ENCODE assay signal across 11 cellular contexts in the genomic region with DNA sequence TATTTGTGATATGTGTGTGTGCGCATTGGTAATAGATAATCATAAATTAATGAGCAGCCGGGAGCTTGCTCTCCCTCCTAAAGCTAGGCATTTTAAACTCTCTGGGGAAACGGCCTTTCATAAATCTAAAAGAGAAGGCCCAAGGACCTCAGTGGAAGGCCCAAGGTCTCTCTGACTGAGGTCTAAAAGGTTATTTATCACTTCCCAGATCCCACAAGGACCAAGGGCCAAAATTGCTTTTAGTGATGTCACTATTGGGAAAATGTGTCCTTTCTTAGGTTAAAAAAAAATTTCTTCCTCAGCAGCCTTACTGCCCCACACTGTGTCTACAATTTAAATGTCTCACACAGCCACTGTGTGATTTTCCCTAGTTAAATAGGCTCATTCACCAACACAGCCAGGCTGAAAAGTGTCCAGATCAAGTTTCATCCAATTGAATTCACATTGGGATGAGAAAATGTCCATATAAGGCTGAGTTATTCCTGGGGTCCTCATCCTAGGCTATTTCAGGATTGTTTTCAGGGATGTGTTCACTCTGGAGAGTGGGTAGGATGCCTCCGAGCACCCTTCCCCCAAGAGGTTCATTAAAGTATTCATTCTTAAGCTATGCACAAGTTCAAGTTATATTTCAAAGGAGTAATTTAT. TPM values are rescaled to one million over a fixed set of nuclear protein-coding genes. Genes with fewer than 3 reads are reported as not detected.
DNase-seq lines count a peak whose midpoint lies in the region; ATAC-seq, FAIRE-seq and TF ChIP-seq lines count a peak whose summit lies in the region.
"Had no signal": no experiment of that assay in that cellular context is flagged by ENCODE, and none has a peak within 500 bp of the region (broad histone marks: within the 10 kb centered on the region; RNA-seq: fewer than 3 reads in every experiment).

No MANE protein-coding gene starts in this region.

- H3K36me3 ChIP-seq in GM23338 (ENCODE audit: insufficient read depth) (no peaks in the 10 kb centered on the region), SJCRH30 (no peaks in the 10 kb centered on the region)
- H3K36me3 ChIP-seq: neutrophil had no signal

- no peaks in the 10 kb centered on the region for H4K20me1 ChIP-seq in GM23338 (replicated peaks; ENCODE audit: insufficient read depth)

- no peaks in the 10 kb centered on the region for H3K79me2 ChIP-seq in GM23338 (replicated peaks; ENCODE audit: insufficient read depth)

- no peak overlapping the region for H3K4me3 ChIP-seq in GM23338
- H3K4me3 ChIP-seq in SJCRH30, result no peak overlapping the region

- DNase-seq in GM23338 (ENCODE audit: low spot score) (no peak), SJCRH30 (peak; percentile 38 to 83), glutamatergic neuron (no peak), sciatic nerve (ENCODE audit: low spot score) (no peak), GM10248 (ENCODE audit: extremely low spot score) (no peak), D721Med (ENCODE audit: insufficient read length, low spot score) (no peak), HT-29 (ENCODE audit: low spot score) (no peak)

- ATAC-seq in GM23338 (peak; percentile 14; the same call in 2 of the 3 replicates), sciatic nerve (peak; percentile 18), HG03025 (IDR thresholded peaks at IDR 0.05; ENCODE audit: low FRiP score, unreplicated experiment) (no peak)
- ATAC-seq: Panc1 had no signal

- intact Hi-C loops in sciatic nerve (cut with DNase I), result loop anchor here (10.0 kb wide), 1 partner anchor 59 kb away; the partner anchor contains the start of gene CNN3

- H3K27me3 Mint-ChIP-seq in GM23338 (ENCODE audit: insufficient read depth, low read depth, poor library complexity) (peaks cover 2% of the 10 kb centered on the region), glutamatergic neuron (ENCODE audit: unreplicated experiment) (peaks cover 2% of the 10 kb centered on the region)

- TF ChIP-seq CTCF in GM23338 (conservative IDR thresholded peaks at IDR 0.05; ENCODE audit: low read depth in 2 of 2), result no peak
- no peak for TF ChIP-seq CTCF in glutamatergic neuron (IDR thresholded peaks at IDR 0.05; ENCODE audit: partially characterized antibody, unreplicated experiment)
- TF ChIP-seq CTCF in GM10248 (IDR thresholded peaks at IDR 0.05; ENCODE audit: control extremely low read depth, extremely low read depth, low read depth, missing control alignments), result no peak
- no peak for TF ChIP-seq CTCF in D721Med (IDR thresholded peaks at IDR 0.05; ENCODE audit: insufficient read depth, missing control alignments)

- peak overlapping the region; percentile 42 for H3K4me2 ChIP-seq in GM23338

- POLR2A ChIA-PET in GM10248 (lab: Yijun Ruan, JAX), result no interaction called here

- CTCF ChIA-PET in GM10248 (lab: Yijun Ruan, JAX), result interaction anchor here (5.6 kb wide), 1 partner anchor 12 kb away, joined by 50 read pairs; no protein-coding TSS in a partner anchor

- peaks cover 6% of the 10 kb centered on the region; the same call in 1 of the 2 replicates for H3K9me2 ChIP-seq in GM23338 (ENCODE audit: insufficient read depth)

- no peak for FAIRE-seq in D721Med (lab: Jason Lieb, UNC)

- H3K9me3 Mint-ChIP-seq in GM23338 (no peaks in the 10 kb centered on the region), glutamatergic neuron (ENCODE audit: unreplicated experiment) (peaks cover 1% of the 10 kb centered on the region)

- no peaks in the 10 kb centered on the region for H3K27me3 ChIP-seq in GM23338 (ENCODE audit: insufficient read depth)
- H3K27me3 ChIP-seq in SJCRH30, result no peaks in the 10 kb centered on the region
- H3K27me3 ChIP-seq: neutrophil had no signal

- no peaks in the 10 kb centered on the region for H3K9me3 ChIP-seq in SJCRH30 (replicated peaks)
- H3K9me3 ChIP-seq: neutrophil had no signal

- peaks cover 47% of the 10 kb centered on the region for H3K4me1 ChIP-seq in GM23338 (ENCODE audit: insufficient read depth)
- H3K4me1 ChIP-seq in SJCRH30, result peaks cover 40% of the 10 kb centered on the region

- no peaks in the 10 kb centered on the region for H3F3A ChIP-seq in GM23338 (replicated peaks; ENCODE audit: low read depth)

- H3K4me1 Mint-ChIP-seq in GM23338 (peaks cover 63% of the 10 kb centered on the region), glutamatergic neuron (ENCODE audit: low read depth, unreplicated experiment) (peaks cover 39% of the 10 kb centered on the region)

- H3K36me3 Mint-ChIP-seq in GM23338 (ENCODE audit: low read depth) (no peaks in the 10 kb centered on the region), glutamatergic neuron (ENCODE audit: unreplicated experiment) (no peaks in the 10 kb centered on the region)

- H3K4me3 Mint-ChIP-seq in GM23338, result no peak overlapping the region
- H3K4me3 Mint-ChIP-seq in glutamatergic neuron (ENCODE audit: unreplicated experiment), result peak overlapping the region; percentile 70

- no peak overlapping the region for H2AFZ ChIP-seq in GM23338

- H3K27ac ChIP-seq in GM23338 (ENCODE audit: low read depth) (peak overlapping the region; percentile 50), SJCRH30 (peak overlapping the region; percentile 55)
- H3K27ac ChIP-seq: neutrophil had no signal

- H3K27ac Mint-ChIP-seq in GM23338 (peak overlapping the region; percentile 42), glutamatergic neuron (ENCODE audit: unreplicated experiment) (peak overlapping the region; percentile 86)

TF ChIP-seq in GM23338, 12 proteins besides CTCF, POLR2A, EP300 and RAD21 (continues in another document):
- no peak for TF ChIP-seq NANOG (IDR thresholded peaks at IDR 0.05; ENCODE audit: borderline replicate concordance)
- TF ChIP-seq, protein P1, sequence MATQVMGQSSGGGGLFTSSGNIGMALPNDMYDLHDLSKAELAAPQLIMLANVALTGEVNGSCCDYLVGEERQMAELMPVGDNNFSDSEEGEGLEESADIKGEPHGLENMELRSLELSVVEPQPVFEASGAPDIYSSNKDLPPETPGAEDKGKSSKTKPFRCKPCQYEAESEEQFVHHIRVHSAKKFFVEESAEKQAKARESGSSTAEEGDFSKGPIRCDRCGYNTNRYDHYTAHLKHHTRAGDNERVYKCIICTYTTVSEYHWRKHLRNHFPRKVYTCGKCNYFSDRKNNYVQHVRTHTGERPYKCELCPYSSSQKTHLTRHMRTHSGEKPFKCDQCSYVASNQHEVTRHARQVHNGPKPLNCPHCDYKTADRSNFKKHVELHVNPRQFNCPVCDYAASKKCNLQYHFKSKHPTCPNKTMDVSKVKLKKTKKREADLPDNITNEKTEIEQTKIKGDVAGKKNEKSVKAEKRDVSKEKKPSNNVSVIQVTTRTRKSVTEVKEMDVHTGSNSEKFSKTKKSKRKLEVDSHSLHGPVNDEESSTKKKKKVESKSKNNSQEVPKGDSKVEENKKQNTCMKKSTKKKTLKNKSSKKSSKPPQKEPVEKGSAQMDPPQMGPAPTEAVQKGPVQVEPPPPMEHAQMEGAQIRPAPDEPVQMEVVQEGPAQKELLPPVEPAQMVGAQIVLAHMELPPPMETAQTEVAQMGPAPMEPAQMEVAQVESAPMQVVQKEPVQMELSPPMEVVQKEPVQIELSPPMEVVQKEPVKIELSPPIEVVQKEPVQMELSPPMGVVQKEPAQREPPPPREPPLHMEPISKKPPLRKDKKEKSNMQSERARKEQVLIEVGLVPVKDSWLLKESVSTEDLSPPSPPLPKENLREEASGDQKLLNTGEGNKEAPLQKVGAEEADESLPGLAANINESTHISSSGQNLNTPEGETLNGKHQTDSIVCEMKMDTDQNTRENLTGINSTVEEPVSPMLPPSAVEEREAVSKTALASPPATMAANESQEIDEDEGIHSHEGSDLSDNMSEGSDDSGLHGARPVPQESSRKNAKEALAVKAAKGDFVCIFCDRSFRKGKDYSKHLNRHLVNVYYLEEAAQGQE (IDR thresholded peaks at IDR 0.05; ENCODE audit: unreplicated experiment), result no peak
- no peak for TF ChIP-seq CREB1 (CRISPR knock-in tag; IDR thresholded peaks at IDR 0.05; ENCODE audit: low read depth)
- no peak for TF ChIP-seq STAT1 (IDR thresholded peaks at IDR 0.05; ENCODE audit: unreplicated experiment)
- TF ChIP-seq ETS1 (IDR thresholded peaks at IDR 0.05), result no peak
- TF ChIP-seq EZH2 (IDR thresholded peaks at IDR 0.05; ENCODE audit: low read depth, unreplicated experiment), result no peak
- TF ChIP-seq ZNF114 (CRISPR knock-in tag; IDR thresholded peaks at IDR 0.05), result no peak
- TF ChIP-seq JUNB (IDR thresholded peaks at IDR 0.05; ENCODE audit: unreplicated experiment), result no peak
- no peak for TF ChIP-seq EZH2phosphoT487 (IDR thresholded peaks at IDR 0.05; ENCODE audit: unreplicated experiment)
- no peak for TF ChIP-seq POLR2AphosphoS5 (IDR thresholded peaks at IDR 0.05; ENCODE audit: low read depth)

RNA-seq across cellular contexts. Expression of gene SLC44A3, which starts 46.1 kb away (rescaled TPM):
- 2.9 and 6.8 TPM in 2 replicates for total RNA-seq in GM23338 (2014; rRNA removed; shearing (Covaris generic))
- 4.0 and 4.5 TPM in 2 replicates for polyA plus RNA-seq in GM23338 (2016; fragmentation: Nextera tagmentation; extraction: Ambion mirVana)
- 0.10 TPM in 1 of 2 replicates, not detected in the other for total RNA-seq in SJCRH30 (2014; rRNA removed; shearing (Covaris generic))
- 129 TPM for total RNA-seq in glutamatergic neuron (ENCODE audit: unreplicated experiment)
- total RNA-seq in sciatic nerve, result 13.8 TPM
- 14.1 and 15.6 TPM in 2 replicates for total RNA-seq in HT-29 (2014; rRNA removed; shearing (Covaris generic))
- total RNA-seq: activated CD8-positive, alpha-beta memory T cell treated with anti-CD3 and anti-CD28 coated beads for 36 hours had no signal

Comparison
In these comparisons a context has a peak if more than half of its experiments do, and no peak if none do; other contexts are left out.
1. DNase-seq: peak in SJCRH30 (2 of 2); none in GM23338 (single experiment), glutamatergic neuron (single experiment), sciatic nerve (single experiment), GM10248 (single experiment), D721Med (single experiment) and HT-29 (single experiment).